In genomic region chr5:143882520-143882919, GRCh38 we compare ENCODE assay signal across 23 cellular contexts.
A peak's percentile ranks its signal among the peaks of the same experiment; 100 is the strongest.
DNase-seq lines count a peak whose midpoint lies in the region; ATAC-seq and TF ChIP-seq lines count a peak whose summit lies in the region.
"Had no signal": no experiment of that assay in that cellular context is flagged by ENCODE, and none has a peak within 500 bp of the region (broad histone marks: within the 10 kb centered on the region; RNA-seq: fewer than 3 reads in every experiment).

No MANE protein-coding gene starts in this region.

- ATAC-seq in stimulated activated naive CD8-positive, alpha-beta T cell treated with anti-CD3 and anti-CD28 coated beads, Interleukin-15, amount 100 ng/mL, for 72 hours = peak; percentile 64
- ATAC-seq in stimulated activated naive CD8-positive, alpha-beta T cell treated with anti-CD3 and anti-CD28 coated beads, Interleukin-15, Interleukin-2, amounts not matched to agents 100 U/mL and 50 U/mL, for 24 hours = no peak
- ATAC-seq: foreskin keratinocyte, GM12878 had no signal

- no peaks in the 10 kb centered on the region for H3K27me3 Mint-ChIP-seq in stimulated activated naive CD8-positive, alpha-beta T cell treated with anti-CD3 and anti-CD28 coated beads, Interleukin-15, amount 100 ng/mL, for 72 hours
- H3K27me3 Mint-ChIP-seq: activated naive CD8-positive, alpha-beta T cell treated with anti-CD3 and anti-CD28 coated beads for 36 hours had no signal

- H3K4me1 Mint-ChIP-seq in stimulated activated naive CD8-positive, alpha-beta T cell treated with anti-CD3 and anti-CD28 coated beads, Interleukin-15, amount 100 ng/mL, for 72 hours = no peaks in the 10 kb centered on the region
- H3K4me1 Mint-ChIP-seq: activated naive CD8-positive, alpha-beta T cell treated with anti-CD3 and anti-CD28 coated beads for 36 hours; central memory CD8-positive, alpha-beta T cell had no signal

- TF ChIP-seq POLR2A in erythroblast (IDR thresholded peaks at IDR 0.05; ENCODE audit: low read length) = no peak

- peaks cover 0 to 5% of the 10 kb centered on the region in 2 donors for H3K9me3 Mint-ChIP-seq in stimulated activated naive CD8-positive, alpha-beta T cell treated with anti-CD3 and anti-CD28 coated beads, Interleukin-15, amount 100 ng/mL, for 72 hours
- H3K9me3 Mint-ChIP-seq: activated naive CD8-positive, alpha-beta T cell treated with anti-CD3 and anti-CD28 coated beads for 36 hours; central memory CD8-positive, alpha-beta T cell; HFFc6 had no signal

- DNase-seq in stimulated activated naive CD8-positive, alpha-beta T cell treated with anti-CD3 and anti-CD28 coated beads, Interleukin-15, amount 100 ng/mL, for 72 hours = no peak
- no peak for DNase-seq in stimulated activated naive CD8-positive, alpha-beta T cell treated with anti-CD3 and anti-CD28 coated beads, Interleukin-15, Interleukin-2, amounts not matched to agents 100 U/mL and 50 U/mL, for 24 hours
- DNase-seq in NCI-H69 (lab: John Stamatoyannopoulos, UW) (peak; percentile 34), erythroblast (lab: John Stamatoyannopoulos, UW) (peak; percentile 5 to 42), C1 segment of cervical spinal cord (lab: John Stamatoyannopoulos, UW) (no peak), dedifferentiated amniotic fluid mesenchymal stem cell (ENCODE audit: extremely low spot score) (no peak), retina (no peak), NCI-H510A treated with DMSO at 0.1 percent for 48 hours (lab: John Stamatoyannopoulos, UW) (no peak)
- DNase-seq: activated effector memory CD4-positive, alpha-beta T cell treated with anti-CD3 and anti-CD28 coated beads, Interleukin-2, amount 50 U/mL, for 16 hours; activated naive CD8-positive, alpha-beta T cell treated with anti-CD3 and anti-CD28 coated beads for 36 hours; DND-41; foreskin keratinocyte; HFFc6; Karpas-422; NCI-H2171 treated with DMSO at 0.1 percent for 48 hours; NCI-H526; small intestine; stimulated activated CD4-positive, alpha-beta T cell treated with anti-CD3 and anti-CD28 coated beads, Interleukin-1b, Interleukin-23, amount 100 ng/mL, for 48 hours; stimulated activated CD8-positive, alpha-beta memory T cell treated with anti-CD3 and anti-CD28 coated beads, Interleukin-4, amount 100 ng/mL, for 48 hours had no signal

- no peak overlapping the region for H3K4me3 Mint-ChIP-seq in stimulated activated naive CD8-positive, alpha-beta T cell treated with anti-CD3 and anti-CD28 coated beads, Interleukin-15, amount 100 ng/mL, for 72 hours
- H3K4me3 Mint-ChIP-seq: activated naive CD8-positive, alpha-beta T cell treated with anti-CD3 and anti-CD28 coated beads for 36 hours; central memory CD8-positive, alpha-beta T cell; HFFc6; nephron; T-helper 1 cell treated with Interleukin-12 subunit alpha and Interleukin-12 subunit beta and Interleukin-4 antibody, amounts not matched to agents 30 μg/mL and 1 μg/mL, for 36 hours had no signal

- peak overlapping the region in 1 of 2 donors; percentile 13 for H3K27ac Mint-ChIP-seq in stimulated activated naive CD8-positive, alpha-beta T cell treated with anti-CD3 and anti-CD28 coated beads, Interleukin-15, amount 100 ng/mL, for 72 hours
- H3K27ac Mint-ChIP-seq: activated naive CD8-positive, alpha-beta T cell treated with anti-CD3 and anti-CD28 coated beads for 36 hours; HFFc6; nephron; T-helper 1 cell treated with Interleukin-12 subunit alpha and Interleukin-12 subunit beta and Interleukin-4 antibody, amounts not matched to agents 30 μg/mL and 1 μg/mL, for 36 hours had no signal

Comparison
In these comparisons a context has a peak if more than half of its experiments do, and no peak if none do; other contexts are left out.
1. DNase-seq: peak in NCI-H69 (single experiment) and erythroblast (2 of 2); none in stimulated activated naive CD8-positive, alpha-beta T cell treated with anti-CD3 and anti-CD28 coated beads, Interleukin-15, amount 100 ng/mL, for 72 hours (0 of 2), stimulated activated naive CD8-positive, alpha-beta T cell treated with anti-CD3 and anti-CD28 coated beads, Interleukin-15, Interleukin-2, amounts not matched to agents 100 U/mL and 50 U/mL, for 24 hours (single experiment), C1 segment of cervical spinal cord (0 of 14), dedifferentiated amniotic fluid mesenchymal stem cell (single experiment), retina (single experiment) and NCI-H510A treated with DMSO at 0.1 percent for 48 hours (single experiment).